Comparison of ENCODE assay signal across 11 cellular contexts in genomic region chr6:75418233-75418632, GRCh38.
DNase-seq lines count a peak whose midpoint lies in the region; ATAC-seq and TF ChIP-seq lines count a peak whose summit lies in the region.
"Had no signal": no experiment of that assay in that cellular context is flagged by ENCODE, and none has a peak within 500 bp of the region (broad histone marks: within the 10 kb centered on the region; RNA-seq: fewer than 3 reads in every experiment).

No MANE protein-coding gene starts in this region.

- no peaks in the 10 kb centered on the region for H3K9me3 ChIP-seq in breast epithelium
- no peaks in the 10 kb centered on the region for H3K9me3 ChIP-seq in skeletal muscle satellite cell (replicated peaks; ENCODE audit: low read length)
- H3K9me3 ChIP-seq in PC-9 (ENCODE audit: insufficient read depth, low read depth) = no peaks in the 10 kb centered on the region
- H3K9me3 ChIP-seq: upper lobe of left lung had no signal

- H3K36me3 Mint-ChIP-seq in MCF 10A (ENCODE audit: insufficient read depth, unreplicated experiment) = no peaks in the 10 kb centered on the region
- H3K36me3 Mint-ChIP-seq in activated CD4-positive, alpha-beta memory T cell treated with anti-CD3 and anti-CD28 coated beads for 36 hours = no peaks in the 10 kb centered on the region
- H3K36me3 Mint-ChIP-seq: memory B cell had no signal

- H3K4me2 ChIP-seq in skeletal muscle satellite cell (ENCODE audit: low read length) (peak overlapping the region; percentile 32), PC-9 (no peak overlapping the region)

- H3K27me3 ChIP-seq in breast epithelium (no peaks in the 10 kb centered on the region), skeletal muscle satellite cell (ENCODE audit: control insufficient read depth, insufficient read depth, low read length) (no peaks in the 10 kb centered on the region), PC-9 (ENCODE audit: insufficient read depth, low read depth) (no peaks in the 10 kb centered on the region)
- H3K27me3 ChIP-seq: upper lobe of left lung had no signal

- H3K4me3 ChIP-seq in breast epithelium (no peak overlapping the region), skeletal muscle satellite cell (ENCODE audit: low read length) (no peak overlapping the region), PC-9 (no peak overlapping the region)
- H3K4me3 ChIP-seq: upper lobe of left lung had no signal

- DNase-seq in MCF 10A (ENCODE audit: unreplicated experiment) (peak; percentile 53), breast epithelium (ENCODE audit: low spot score in 2 of 2) (no peak), NCI-H446 treated with DMSO at 0.1 percent for 48 hours (lab: John Stamatoyannopoulos, UW) (no peak), PC-9 (no peak)
- no peak for DNase-seq in activated CD4-positive, alpha-beta memory T cell treated with anti-CD3 and anti-CD28 coated beads for 36 hours
- DNase-seq: cortex of kidney, upper lobe of left lung had no signal

- H3K4me1 ChIP-seq in breast epithelium (no peaks in the 10 kb centered on the region), skeletal muscle satellite cell (ENCODE audit: control insufficient read depth, insufficient read depth, low read length) (peaks cover 7% of the 10 kb centered on the region), PC-9 (replicated peaks; ENCODE audit: insufficient read depth) (peaks cover 4% of the 10 kb centered on the region; the same call in 1 of the 2 replicates)

- no peak overlapping the region for H2AFZ ChIP-seq in PC-9

- intact Hi-C loops in MCF 10A (cut with micrococcal nuclease) = no loop called here
- intact Hi-C loops in breast epithelium (cut with DNase I; ENCODE audit: low total_unique reads) = no loop called here
- intact Hi-C loops in activated CD4-positive, alpha-beta memory T cell treated with anti-CD3 and anti-CD28 coated beads for 36 hours (cut with micrococcal nuclease) = no loop called here
- intact Hi-C loops in PC-9 (cut with micrococcal nuclease; ENCODE audit: unreplicated experiment) = no loop called here

- H3K9me2 ChIP-seq in PC-9 (ENCODE audit: insufficient read depth) = no peaks in the 10 kb centered on the region; the same call in 1 of the 2 replicates

- H3K27ac ChIP-seq in breast epithelium = no peak overlapping the region
- H3K27ac ChIP-seq in PC-9 = no peak overlapping the region

- peak; percentile 90 for ATAC-seq in HG03108 (IDR thresholded peaks at IDR 0.05; ENCODE audit: unreplicated experiment)
- peak; percentile 57 for ATAC-seq in SK-N-SH treated with all-trans-retinoic acid at 6 μM for 48 hours

- TF ChIP-seq CTCF in MCF 10A (IDR thresholded peaks at IDR 0.05; ENCODE audit: unreplicated experiment) = no peak
- TF ChIP-seq CTCF in breast epithelium (IDR thresholded peaks at IDR 0.05) = no peak
- TF ChIP-seq CTCF in PC-9 (conservative IDR thresholded peaks at IDR 0.05) = no peak

- no peaks in the 10 kb centered on the region for H3K79me2 ChIP-seq in PC-9 (ENCODE audit: low read depth)

- CTCF ChIA-PET in MCF 10A (lab: Yijun Ruan, JAX) = no interaction called here
- CTCF ChIA-PET in activated CD4-positive, alpha-beta memory T cell treated with anti-CD3 and anti-CD28 coated beads for 36 hours (lab: Charles Lee) = no interaction called here
- CTCF ChIA-PET in PC-9 (lab: Charles Lee) = no interaction called here

- no peak overlapping the region for H3K27ac Mint-ChIP-seq in MCF 10A (ENCODE audit: low read depth, unreplicated experiment)
- H3K27ac Mint-ChIP-seq in activated CD4-positive, alpha-beta memory T cell treated with anti-CD3 and anti-CD28 coated beads for 36 hours = no peak overlapping the region
- H3K27ac Mint-ChIP-seq: memory B cell had no signal

- POLR2A ChIA-PET in MCF 10A (lab: Yijun Ruan, JAX) (interaction anchor here (0.5 to 1.7 kb wide), 3 partner anchors 12 to 1900 kb away, joined by 3 to 5 read pairs (median 3); no protein-coding TSS in a partner anchor), PC-9 (lab: Charles Lee; ENCODE audit: unreplicated experiment) (no interaction called here)
- POLR2A ChIA-PET in activated CD4-positive, alpha-beta memory T cell treated with anti-CD3 and anti-CD28 coated beads for 36 hours (lab: Charles Lee) = no interaction called here

- BruUV-seq in MCF 10A (replicated peaks; lab: Mats Ljungman, UMichigan) = no TSS peak
- no TSS peak for BruUV-seq in PC-9 (replicated peaks; lab: Mats Ljungman, UMichigan)

- no peaks in the 10 kb centered on the region for H3K27me3 Mint-ChIP-seq in MCF 10A (ENCODE audit: insufficient read depth, unreplicated experiment)
- peaks cover 19% of the 10 kb centered on the region for H3K27me3 Mint-ChIP-seq in activated CD4-positive, alpha-beta memory T cell treated with anti-CD3 and anti-CD28 coated beads for 36 hours

- H3K36me3 ChIP-seq in breast epithelium (no peaks in the 10 kb centered on the region), skeletal muscle satellite cell (ENCODE audit: insufficient read depth, low read length) (no peaks in the 10 kb centered on the region), PC-9 (ENCODE audit: low read depth) (no peaks in the 10 kb centered on the region)
- H3K36me3 ChIP-seq: upper lobe of left lung had no signal

- H3K4me1 Mint-ChIP-seq in MCF 10A (ENCODE audit: insufficient read depth, unreplicated experiment) = peaks cover 6% of the 10 kb centered on the region
- H3K4me1 Mint-ChIP-seq in activated CD4-positive, alpha-beta memory T cell treated with anti-CD3 and anti-CD28 coated beads for 36 hours (ENCODE audit: low read depth) = no peaks in the 10 kb centered on the region
- H3K4me1 Mint-ChIP-seq: memory B cell had no signal

- H4K20me1 ChIP-seq in PC-9 (ENCODE audit: insufficient read depth) = no peaks in the 10 kb centered on the region

- H3F3A ChIP-seq in PC-9 (ENCODE audit: insufficient read depth, low read depth) = no peaks in the 10 kb centered on the region

- no peak overlapping the region for H3K4me3 Mint-ChIP-seq in MCF 10A (ENCODE audit: unreplicated experiment)
- no peak overlapping the region for H3K4me3 Mint-ChIP-seq in activated CD4-positive, alpha-beta memory T cell treated with anti-CD3 and anti-CD28 coated beads for 36 hours
- H3K4me3 Mint-ChIP-seq: memory B cell had no signal

- no peak for TF ChIP-seq POLR2A in breast epithelium (IDR thresholded peaks at IDR 0.05)

- H3K9ac ChIP-seq in skeletal muscle satellite cell (ENCODE audit: low read depth, low read length) = no peak overlapping the region

- no peaks in the 10 kb centered on the region for H3K9me3 Mint-ChIP-seq in MCF 10A (ENCODE audit: unreplicated experiment)
- no peaks in the 10 kb centered on the region for H3K9me3 Mint-ChIP-seq in activated CD4-positive, alpha-beta memory T cell treated with anti-CD3 and anti-CD28 coated beads for 36 hours
- H3K9me3 Mint-ChIP-seq: memory B cell had no signal

TF ChIP-seq in SK-N-SH treated with all-trans-retinoic acid at 6 μM for 48 hours, 23 proteins besides CTCF, POLR2A, EP300 and RAD21:
- TF ChIP-seq GLIS3 (CRISPR knock-in tag; IDR thresholded peaks at IDR 0.05) (no peak), CSRNP3 (CRISPR knock-in tag; IDR thresholded peaks at IDR 0.05) (no peak), RARB (CRISPR knock-in tag; IDR thresholded peaks at IDR 0.05) (no peak), TCF4 (CRISPR knock-in tag; IDR thresholded peaks at IDR 0.05; ENCODE audit: borderline replicate concordance) (no peak), ESRRG (CRISPR knock-in tag; IDR thresholded peaks at IDR 0.05) (no peak), ZNF565 (CRISPR knock-in tag; conservative IDR thresholded peaks at IDR 0.05; ENCODE audit: low read depth) (no peak), CSDC2 (CRISPR knock-in tag; IDR thresholded peaks at IDR 0.05) (no peak), PPARA (CRISPR knock-in tag; IDR thresholded peaks at IDR 0.05; ENCODE audit: borderline replicate concordance) (no peak), ISL1 (CRISPR knock-in tag; IDR thresholded peaks at IDR 0.05) (peak; percentile 88)
